In genomic region chr1:5859766-5860165, GRCh38 we compare ENCODE assay signal across 28 cellular contexts.
"Had no signal": no experiment of that assay in that cellular context is flagged by ENCODE, and none has a peak within 500 bp of the region (broad histone marks: within the 10 kb centered on the region; RNA-seq: fewer than 3 reads in every experiment).

No MANE protein-coding gene starts in this region.

- H3K4me1 ChIP-seq: stomach, suprapubic skin, testis, thyroid gland, tibial artery, tibial nerve, transverse colon, upper lobe of left lung, upper lobe of right lung, uterus, vagina had no signal

- H3K9me3 ChIP-seq: stomach, suprapubic skin, testis, thoracic aorta, thyroid gland, tibial artery, tibial nerve, transverse colon, upper lobe of left lung, upper lobe of right lung, uterus, vagina had no signal

- H3K9me3 Mint-ChIP-seq: stimulated activated effector memory CD8-positive, alpha-beta T cell treated with anti-CD3 and anti-CD28 coated beads, Interleukin-12 subunit alpha, Interleukin-12 subunit beta, amount 100 ng/mL, for 72 hours; stimulated activated memory B cell treated with anti-CD40 and anti-IgM and Interleukin-4, amounts not matched to agents 10 μg/mL and 1 μg/mL and 100 μg/mL, for 72 hours; stimulated activated naive B cell treated with anti-CD40 and anti-IgM and Interleukin-4, amounts not matched to agents 10 μg/mL and 1 μg/mL and 100 μg/mL, for 72 hours; stimulated activated naive CD8-positive, alpha-beta T cell treated with anti-CD3 and anti-CD28 coated beads, Interleukin-15, amount 100 ng/mL, for 72 hours; stimulated activated naive CD8-positive, alpha-beta T cell treated with anti-CD3 and anti-CD28 coated beads, Interleukin-15, Interleukin-2, amounts not matched to agents 100 ng/mL and 50 ng/mL, for 24 hours; type B pancreatic cell had no signal

- DNase-seq: stimulated activated CD4-positive, alpha-beta T cell treated with anti-CD3 and anti-CD28 coated beads, Interleukin-2, amount 100 ng/mL, for 48 hours; stimulated activated CD4-positive, alpha-beta T cell treated with anti-CD3 and anti-CD28 coated beads, Interleukin-4, amount 100 ng/mL, for 1 hour; stimulated activated CD4-positive, alpha-beta T cell treated with anti-CD3 and anti-CD28 coated beads, Interleukin-4, amount 100 ng/mL, for 24 hours; stimulated activated CD4-positive, alpha-beta T cell treated with anti-CD3 and anti-CD28 coated beads, Interleukin-4, amount 100 ng/mL, for 4 hours; stimulated activated CD8-positive, alpha-beta memory T cell treated with anti-CD3 and anti-CD28 coated beads, Interleukin-4, amount 100 ng/mL, for 48 hours; stimulated activated naive B cell treated with anti-CD40 and anti-IgM and Interleukin-4, amounts not matched to agents 10 μg/mL and 1 μg/mL and 100 μg/mL, for 72 hours; stimulated activated naive CD4-positive, alpha-beta T cell; stimulated activated naive CD4-positive, alpha-beta T cell treated with Interleukin-2 at 50 U/mL for 16 hours; stimulated activated naive CD8-positive, alpha-beta T cell treated with anti-CD3 and anti-CD28 coated beads, Interleukin-15, amount 100 ng/mL, for 72 hours; stimulated activated naive CD8-positive, alpha-beta T cell treated with anti-CD3 and anti-CD28 coated beads, Interleukin-15, Interleukin-2, amounts not matched to agents 100 U/mL and 50 U/mL, for 24 hours; stomach; substantia nigra; testis; thyroid gland; tibial artery; transverse colon; trophoblast cell; upper lobe of right lung; uterus had no signal

- ATAC-seq: stimulated activated effector memory CD8-positive, alpha-beta T cell treated with anti-CD3 and anti-CD28 coated beads, Interleukin-12 subunit alpha, Interleukin-12 subunit beta, amount 100 ng/mL, for 72 hours; stimulated activated memory B cell treated with anti-CD40 and anti-IgM and Interleukin-4, amounts not matched to agents 10 μg/mL and 1 μg/mL and 100 μg/mL, for 72 hours; stimulated activated naive B cell treated with anti-CD40 and anti-IgM and Interleukin-4, amounts not matched to agents 10 μg/mL and 1 μg/mL and 100 μg/mL, for 72 hours; stimulated activated naive CD8-positive, alpha-beta T cell treated with anti-CD3 and anti-CD28 coated beads, Interleukin-15, amount 100 ng/mL, for 72 hours; stimulated activated naive CD8-positive, alpha-beta T cell treated with anti-CD3 and anti-CD28 coated beads, Interleukin-15, Interleukin-2, amounts not matched to agents 100 U/mL and 50 U/mL, for 24 hours; upper lobe of right lung had no signal

- H3K4me3 ChIP-seq: stomach, suprapubic skin, testis, thoracic aorta, thyroid gland, tibial artery, tibial nerve, transverse colon, upper lobe of left lung, upper lobe of right lung, uterus, vagina had no signal

- H3K27me3 Mint-ChIP-seq: stimulated activated memory B cell treated with anti-CD40 and anti-IgM and Interleukin-4, amounts not matched to agents 10 μg/mL and 1 μg/mL and 100 μg/mL, for 72 hours; stimulated activated naive B cell treated with anti-CD40 and anti-IgM and Interleukin-4, amounts not matched to agents 10 μg/mL and 1 μg/mL and 100 μg/mL, for 72 hours; stimulated activated naive CD8-positive, alpha-beta T cell treated with anti-CD3 and anti-CD28 coated beads, Interleukin-15, amount 100 ng/mL, for 72 hours; stimulated activated naive CD8-positive, alpha-beta T cell treated with anti-CD3 and anti-CD28 coated beads, Interleukin-15, Interleukin-2, amounts not matched to agents 100 ng/mL and 50 ng/mL, for 24 hours; type B pancreatic cell had no signal

- H3K4me3 Mint-ChIP-seq: stimulated activated effector memory CD8-positive, alpha-beta T cell treated with anti-CD3 and anti-CD28 coated beads, Interleukin-12 subunit alpha, Interleukin-12 subunit beta, amount 100 ng/mL, for 72 hours; stimulated activated memory B cell treated with anti-CD40 and anti-IgM and Interleukin-4, amounts not matched to agents 10 μg/mL and 1 μg/mL and 100 μg/mL, for 72 hours; stimulated activated naive B cell treated with anti-CD40 and anti-IgM and Interleukin-4, amounts not matched to agents 10 μg/mL and 1 μg/mL and 100 μg/mL, for 72 hours; stimulated activated naive CD8-positive, alpha-beta T cell treated with anti-CD3 and anti-CD28 coated beads, Interleukin-15, amount 100 ng/mL, for 72 hours; stimulated activated naive CD8-positive, alpha-beta T cell treated with anti-CD3 and anti-CD28 coated beads, Interleukin-15, Interleukin-2, amounts not matched to agents 100 ng/mL and 50 ng/mL, for 24 hours; type B pancreatic cell had no signal

- H3K27ac Mint-ChIP-seq: stimulated activated effector memory CD8-positive, alpha-beta T cell treated with anti-CD3 and anti-CD28 coated beads, Interleukin-12 subunit alpha, Interleukin-12 subunit beta, amount 100 ng/mL, for 72 hours; stimulated activated memory B cell treated with anti-CD40 and anti-IgM and Interleukin-4, amounts not matched to agents 10 μg/mL and 1 μg/mL and 100 μg/mL, for 72 hours; stimulated activated naive B cell treated with anti-CD40 and anti-IgM and Interleukin-4, amounts not matched to agents 10 μg/mL and 1 μg/mL and 100 μg/mL, for 72 hours; stimulated activated naive CD8-positive, alpha-beta T cell treated with anti-CD3 and anti-CD28 coated beads, Interleukin-15, Interleukin-2, amounts not matched to agents 100 ng/mL and 50 ng/mL, for 24 hours; type B pancreatic cell had no signal

- H3K36me3 Mint-ChIP-seq: stimulated activated memory B cell treated with anti-CD40 and anti-IgM and Interleukin-4, amounts not matched to agents 10 μg/mL and 1 μg/mL and 100 μg/mL, for 72 hours had no signal

- H3K4me1 Mint-ChIP-seq: stimulated activated effector memory CD8-positive, alpha-beta T cell treated with anti-CD3 and anti-CD28 coated beads, Interleukin-12 subunit alpha, Interleukin-12 subunit beta, amount 100 ng/mL, for 72 hours; stimulated activated memory B cell treated with anti-CD40 and anti-IgM and Interleukin-4, amounts not matched to agents 10 μg/mL and 1 μg/mL and 100 μg/mL, for 72 hours; stimulated activated naive B cell treated with anti-CD40 and anti-IgM and Interleukin-4, amounts not matched to agents 10 μg/mL and 1 μg/mL and 100 μg/mL, for 72 hours had no signal

- H3K36me3 ChIP-seq: upper lobe of right lung, uterus had no signal

- H3K27me3 ChIP-seq: stomach, suprapubic skin, testis, thyroid gland, tibial artery, tibial nerve, transverse colon, upper lobe of left lung, upper lobe of right lung, uterus, vagina had no signal

- H3K27ac ChIP-seq: stomach, suprapubic skin, testis, thoracic aorta, thyroid gland, tibial artery, tibial nerve, transverse colon, upper lobe of left lung, upper lobe of right lung, uterus, vagina had no signal
